2 cellular contexts compared by ENCODE assay signal in genomic region chr16:58654456-58655214, GRCh38.
TF ChIP-seq lines count a peak whose summit lies in the region.

No MANE protein-coding gene starts in this region.

TF ChIP-seq in HepG2, 621 proteins besides CTCF, POLR2A, EP300 and RAD21 (continues in another document):
- TF ChIP-seq ZNF430 (CRISPR knock-in tag; IDR thresholded peaks at IDR 0.05) (no peak), ZNF274 (CRISPR knock-in tag; IDR thresholded peaks at IDR 0.05) (0 out of 2 replicates have a peak, but pooled peaks have one; percentile 46), YEATS4 (CRISPR knock-in tag; IDR thresholded peaks at IDR 0.05; ENCODE audit: borderline replicate concordance) (no peak), ZNF34 (CRISPR knock-in tag; IDR thresholded peaks at IDR 0.05; ENCODE audit: borderline replicate concordance) (0 out of 2 replicates have a peak, but pooled peaks have one; percentile 31), HNRNPK (IDR thresholded peaks at IDR 0.05; ENCODE audit: low read depth, low read length, poor library complexity, severe bottlenecking) (no peak), ZFP1 (CRISPR knock-in tag; IDR thresholded peaks at IDR 0.05) (no peak), HIVEP1 (CRISPR knock-in tag; IDR thresholded peaks at IDR 0.05) (0 out of 2 replicates have a peak, but pooled peaks have one; percentile 38), ZNF598 (CRISPR knock-in tag; IDR thresholded peaks at IDR 0.05; ENCODE audit: borderline replicate concordance) (no peak), RXRA (CRISPR knock-in tag; IDR thresholded peaks at IDR 0.05) (no peak), KDM5A (IDR thresholded peaks at IDR 0.05; ENCODE audit: borderline replicate concordance, low read length) (no peak), ZNF317 (CRISPR knock-in tag; IDR thresholded peaks at IDR 0.05) (peak; percentile 41; the same call in 1 of the 2 replicates), AGO1 (IDR thresholded peaks at IDR 0.05; ENCODE audit: low read depth, low read length, poor library complexity, severe bottlenecking) (no peak), UBTF (CRISPR knock-in tag; IDR thresholded peaks at IDR 0.05) (peak; percentile 11; the same call in 1 of the 2 replicates), MXI1 (IDR thresholded peaks at IDR 0.05; ENCODE audit: borderline replicate concordance, low read depth, low read length) (no peak), CHD2 (IDR thresholded peaks at IDR 0.05; ENCODE audit: low read depth, low read length) (no peak), NR2C2 (CRISPR knock-in tag; IDR thresholded peaks at IDR 0.05; ENCODE audit: borderline replicate concordance) (peak; percentile 41; the same call in 1 of the 2 replicates), ZNF563 (CRISPR knock-in tag; IDR thresholded peaks at IDR 0.05) (no peak), PATZ1 (CRISPR knock-in tag; IDR thresholded peaks at IDR 0.05) (peak; percentile 54; the same call in 1 of the 2 replicates)
- TF ChIP-seq, protein P1, sequence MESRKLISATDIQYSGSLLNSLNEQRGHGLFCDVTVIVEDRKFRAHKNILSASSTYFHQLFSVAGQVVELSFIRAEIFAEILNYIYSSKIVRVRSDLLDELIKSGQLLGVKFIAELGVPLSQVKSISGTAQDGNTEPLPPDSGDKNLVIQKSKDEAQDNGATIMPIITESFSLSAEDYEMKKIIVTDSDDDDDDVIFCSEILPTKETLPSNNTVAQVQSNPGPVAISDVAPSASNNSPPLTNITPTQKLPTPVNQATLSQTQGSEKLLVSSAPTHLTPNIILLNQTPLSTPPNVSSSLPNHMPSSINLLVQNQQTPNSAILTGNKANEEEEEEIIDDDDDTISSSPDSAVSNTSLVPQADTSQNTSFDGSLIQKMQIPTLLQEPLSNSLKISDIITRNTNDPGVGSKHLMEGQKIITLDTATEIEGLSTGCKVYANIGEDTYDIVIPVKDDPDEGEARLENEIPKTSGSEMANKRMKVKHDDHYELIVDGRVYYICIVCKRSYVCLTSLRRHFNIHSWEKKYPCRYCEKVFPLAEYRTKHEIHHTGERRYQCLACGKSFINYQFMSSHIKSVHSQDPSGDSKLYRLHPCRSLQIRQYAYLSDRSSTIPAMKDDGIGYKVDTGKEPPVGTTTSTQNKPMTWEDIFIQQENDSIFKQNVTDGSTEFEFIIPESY (CRISPR knock-in tag; IDR thresholded peaks at IDR 0.05), result no peak

TF ChIP-seq in WTC11, 78 proteins besides CTCF, POLR2A, EP300 and RAD21:
- peak; percentile 85; the same call in 1 of the 2 replicates for TF ChIP-seq GABPB1 (CRISPR knock-in tag; IDR thresholded peaks at IDR 0.05)
- TF ChIP-seq PRRX2 (CRISPR knock-in tag; IDR thresholded peaks at IDR 0.05), result no peak
